Comparison of ENCODE assay signal across 19 cellular contexts in genomic region chr19:9641810-9642209, GRCh38. TPM values are rescaled to one million over a fixed set of nuclear protein-coding genes. Genes with fewer than 3 reads are reported as not detected.
DNase-seq lines count a peak whose midpoint lies in the region; ATAC-seq, FAIRE-seq and TF ChIP-seq lines count a peak whose summit lies in the region.
"Had no signal": no experiment of that assay in that cellular context is flagged by ENCODE, and none has a peak within 500 bp of the region (broad histone marks: within the 10 kb centered on the region; RNA-seq: fewer than 3 reads in every experiment).

No MANE protein-coding gene starts in this region.

- peaks cover 2% of the 10 kb centered on the region for H3K4me1 Mint-ChIP-seq in activated CD8-positive, alpha-beta T cell treated with anti-CD3 and anti-CD28 coated beads for 36 hours (ENCODE audit: low read depth)
- no peaks in the 10 kb centered on the region for H3K4me1 Mint-ChIP-seq in activated CD8-positive, alpha-beta T cell treated with anti-CD3 and anti-CD28 coated beads, Interleukin-2, amount 10 ng/mL, durations not matched to agents 7 days and 5 days (ENCODE audit: low read depth)
- H3K4me1 Mint-ChIP-seq in GM23338, result peaks cover 29% of the 10 kb centered on the region
- H3K4me1 Mint-ChIP-seq: B cell, H9 had no signal

- H3K4me1 ChIP-seq in GM23338 (ENCODE audit: insufficient read depth), result no peaks in the 10 kb centered on the region
- no peaks in the 10 kb centered on the region for H3K4me1 ChIP-seq in HEK293 (ENCODE audit: control insufficient read depth, insufficient read depth, low read length)
- no peaks in the 10 kb centered on the region; a peak in 1 of 5 replicates for H3K4me1 ChIP-seq in K562 (replicated peaks in 1 of 2; ENCODE audit: control insufficient read depth in 2 of 2, insufficient read depth in 2 of 2, low read length in 2 of 2)

- H3K27me3 ChIP-seq in GM23338 (ENCODE audit: insufficient read depth), result no peaks in the 10 kb centered on the region
- H3K27me3 ChIP-seq in K562 (ENCODE audit: control insufficient read depth in 2 of 2, insufficient read depth in 2 of 2, low read length in 2 of 2), result no peaks in the 10 kb centered on the region

- intact Hi-C loops in activated CD8-positive, alpha-beta T cell treated with anti-CD3 and anti-CD28 coated beads for 36 hours (cut with micrococcal nuclease), result no loop called here
- intact Hi-C loops in K562 (cut with micrococcal nuclease), result no loop called here

- TF ChIP-seq EP300 in K562 (IDR thresholded peaks at IDR 0.05; ENCODE audit: low read length), result no peak

- no peak overlapping the region for H3K27ac ChIP-seq in GM23338 (ENCODE audit: low read depth)
- H3K27ac ChIP-seq in HEK293 (ENCODE audit: extremely low read depth, low read depth, low read length), result no peak overlapping the region
- no peak overlapping the region for H3K27ac ChIP-seq in K562 (ENCODE audit: extremely low read depth, low read depth, low read length)

- TF ChIP-seq POLR2A in K562 (conservative IDR thresholded peaks at IDR 0.05), result no peak

- no peaks in the 10 kb centered on the region for H3K9me1 ChIP-seq in K562 (ENCODE audit: control insufficient read depth, insufficient read depth, low read length)

- H3K27me3 Mint-ChIP-seq in activated CD8-positive, alpha-beta T cell treated with anti-CD3 and anti-CD28 coated beads for 36 hours, result no peaks in the 10 kb centered on the region
- H3K27me3 Mint-ChIP-seq in activated CD8-positive, alpha-beta T cell treated with anti-CD3 and anti-CD28 coated beads, Interleukin-2, amount 10 ng/mL, durations not matched to agents 7 days and 5 days (ENCODE audit: low read depth), result no peaks in the 10 kb centered on the region
- H3K27me3 Mint-ChIP-seq in GM23338 (ENCODE audit: insufficient read depth, low read depth, poor library complexity), result peaks cover 6% of the 10 kb centered on the region
- H3K27me3 Mint-ChIP-seq: B cell; CD4-positive, alpha-beta T cell had no signal

- 82% methylated on average over 6 of the region's 6 CpGs for WGBS in K562 (ENCODE audit: insufficient coverage, low coverage, missing lambda C conversion rate)

- peaks cover 17% of the 10 kb centered on the region for H3K9me3 Mint-ChIP-seq in activated CD8-positive, alpha-beta T cell treated with anti-CD3 and anti-CD28 coated beads for 36 hours
- peaks cover 17% of the 10 kb centered on the region for H3K9me3 Mint-ChIP-seq in activated CD8-positive, alpha-beta T cell treated with anti-CD3 and anti-CD28 coated beads, Interleukin-2, amount 10 ng/mL, durations not matched to agents 7 days and 5 days (ENCODE audit: insufficient read depth)
- no peaks in the 10 kb centered on the region for H3K9me3 Mint-ChIP-seq in GM23338

- no TSS peak for BruUV-seq in K562 (replicated peaks; lab: Mats Ljungman, UMichigan)

- no peak for TF ChIP-seq RAD21 in K562 (CRISPR knock-in tag; conservative IDR thresholded peaks at IDR 0.05 in 1 of 2, IDR thresholded peaks at IDR 0.05 in 1 of 2)

- no peak overlapping the region for H3K9ac ChIP-seq in K562 (ENCODE audit: insufficient read depth in 1 of 2, low read depth in 2 of 2, low read length in 2 of 2)

- no peak for ATAC-seq in activated CD8-positive, alpha-beta T cell treated with anti-CD3 and anti-CD28 coated beads for 36 hours
- ATAC-seq in activated CD8-positive, alpha-beta T cell treated with anti-CD3 and anti-CD28 coated beads, Interleukin-2, amount 10 ng/mL, durations not matched to agents 7 days and 5 days, result no peak
- ATAC-seq in GM23338 (no peak), K562 (no peak)

- H4K20me1 ChIP-seq in GM23338 (replicated peaks; ENCODE audit: insufficient read depth), result no peaks in the 10 kb centered on the region
- no peaks in the 10 kb centered on the region for H4K20me1 ChIP-seq in K562 (replicated peaks; ENCODE audit: control insufficient read depth, insufficient read depth, low read length)

- H3K36me3 Mint-ChIP-seq in activated CD8-positive, alpha-beta T cell treated with anti-CD3 and anti-CD28 coated beads for 36 hours (ENCODE audit: low read depth), result peaks cover 29% of the 10 kb centered on the region
- H3K36me3 Mint-ChIP-seq in activated CD8-positive, alpha-beta T cell treated with anti-CD3 and anti-CD28 coated beads, Interleukin-2, amount 10 ng/mL, durations not matched to agents 7 days and 5 days (ENCODE audit: low read depth), result peaks cover 46% of the 10 kb centered on the region
- H3K36me3 Mint-ChIP-seq in GM23338 (ENCODE audit: low read depth), result peaks cover 34% of the 10 kb centered on the region

- no peak overlapping the region for H3K4me3 ChIP-seq in GM23338
- no peak overlapping the region for H3K4me3 ChIP-seq in HEK293 (ENCODE audit: low read depth, low read length)
- H3K4me3 ChIP-seq in K562, result no peak overlapping the region

- H3F3A ChIP-seq in GM23338 (replicated peaks; ENCODE audit: low read depth), result no peaks in the 10 kb centered on the region

- POLR2A ChIA-PET in activated CD8-positive, alpha-beta T cell treated with anti-CD3 and anti-CD28 coated beads for 36 hours (lab: Charles Lee), result no interaction called here
- POLR2A ChIA-PET in activated CD8-positive, alpha-beta T cell treated with anti-CD3 and anti-CD28 coated beads, Interleukin-2, amount 10 ng/mL, durations not matched to agents 7 days and 5 days (lab: Charles Lee), result no interaction called here
- POLR2A ChIA-PET in HEK293 (lab: Yijun Ruan, JAX) (interaction anchor here (0.7 kb wide), 1 partner anchor 8 kb away, joined by 5 read pairs; no protein-coding TSS in a partner anchor), K562 (lab: Yijun Ruan, JAX) (no interaction called here)

- TF ChIP-seq CTCF in activated CD8-positive, alpha-beta T cell treated with anti-CD3 and anti-CD28 coated beads for 36 hours (IDR thresholded peaks at IDR 0.05), result no peak
- TF ChIP-seq CTCF in GM23338 (conservative IDR thresholded peaks at IDR 0.05; ENCODE audit: low read depth in 2 of 2) (no peak), HEK293 (tag by site-specific recombination; IDR thresholded peaks at IDR 0.05) (no peak), K562 (IDR thresholded peaks at IDR 0.05 in 2 of 3, conservative IDR thresholded peaks at IDR 0.05 in 1 of 3; ENCODE audit: insufficient read depth in 2 of 3, low read depth in 1 of 3, low read length in 3 of 3) (no peak), GM13976 (IDR thresholded peaks at IDR 0.05; ENCODE audit: borderline replicate concordance, control extremely low read depth, extremely low read depth, insufficient read depth, missing control alignments) (no peak)

- no peak overlapping the region for H3K4me3 Mint-ChIP-seq in activated CD8-positive, alpha-beta T cell treated with anti-CD3 and anti-CD28 coated beads for 36 hours
- no peak overlapping the region for H3K4me3 Mint-ChIP-seq in activated CD8-positive, alpha-beta T cell treated with anti-CD3 and anti-CD28 coated beads, Interleukin-2, amount 10 ng/mL, durations not matched to agents 7 days and 5 days
- H3K4me3 Mint-ChIP-seq in GM23338, result no peak overlapping the region
- H3K4me3 Mint-ChIP-seq: B cell; CD4-positive, alpha-beta T cell; H9; HFFc6 had no signal

- in situ Hi-C loops in K562 (cut with MboI), result no loop called here
- in situ Hi-C loops in GM13976 (cut with MboI; ENCODE audit: low sequenced_read_pairs, unreplicated experiment), result no loop called here

- peak; percentile 39 for DNase-seq in activated CD8-positive, alpha-beta T cell treated with anti-CD3 and anti-CD28 coated beads for 36 hours
- DNase-seq in activated CD8-positive, alpha-beta T cell treated with anti-CD3 and anti-CD28 coated beads, Interleukin-2, amount 10 ng/mL, durations not matched to agents 7 days and 5 days, result no peak
- peak; percentile 49 for DNase-seq in GM23338 (ENCODE audit: low spot score)
- peak in 1 of 4 experiments; percentile 17 for DNase-seq in K562 (ENCODE audit: extremely low read depth in 1 of 4, low spot score in 3 of 4)
- no peak for DNase-seq in NCI-H524 (lab: John Stamatoyannopoulos, UW)
- DNase-seq in cerebellum (ENCODE audit: low spot score), result no peak
- no peak for DNase-seq in GM13976 (ENCODE audit: low spot score)
- DNase-seq: C1 segment of cervical spinal cord; Calu3; CD4-positive, alpha-beta T cell; DND-41; GDM1; GOT3; H9; HFFc6; KBM-7 had no signal

- H3K4me2 ChIP-seq in GM23338 (no peak overlapping the region), K562 (ENCODE audit: insufficient read depth, low read length) (no peak overlapping the region)

- no peak overlapping the region for H3K27ac Mint-ChIP-seq in activated CD8-positive, alpha-beta T cell treated with anti-CD3 and anti-CD28 coated beads for 36 hours
- H3K27ac Mint-ChIP-seq in activated CD8-positive, alpha-beta T cell treated with anti-CD3 and anti-CD28 coated beads, Interleukin-2, amount 10 ng/mL, durations not matched to agents 7 days and 5 days, result no peak overlapping the region
- no peak overlapping the region; the same call in 1 of the 2 replicates for H3K27ac Mint-ChIP-seq in GM23338
- H3K27ac Mint-ChIP-seq: B cell; CD4-positive, alpha-beta T cell; H9; HFFc6 had no signal

- H2AFZ ChIP-seq in GM23338 (no peak overlapping the region), K562 (ENCODE audit: low read depth, low read length) (no peak overlapping the region)

- H3K36me3 ChIP-seq in GM23338 (ENCODE audit: insufficient read depth) (peaks cover 4% of the 10 kb centered on the region; the same call in 1 of the 2 replicates), HEK293 (ENCODE audit: control insufficient read depth in 2 of 2, insufficient read depth in 1 of 2, low read length in 2 of 2) (peaks cover 3 to 45% of the 10 kb centered on the region in 2 experiments; a peak in 2 of 3 replicates), K562 (ENCODE audit: control insufficient read depth, insufficient read depth, low read length) (peaks cover 3% of the 10 kb centered on the region; the same call in 1 of the 3 replicates)

- CTCF ChIA-PET in activated CD8-positive, alpha-beta T cell treated with anti-CD3 and anti-CD28 coated beads for 36 hours (lab: Charles Lee), result no interaction called here
- CTCF ChIA-PET in activated CD8-positive, alpha-beta T cell treated with anti-CD3 and anti-CD28 coated beads, Interleukin-2, amount 10 ng/mL, durations not matched to agents 7 days and 5 days (lab: Charles Lee), result no interaction called here
- CTCF ChIA-PET in HEK293 (lab: Yijun Ruan, JAX) (interaction anchor here (0.8 kb wide), 1 partner anchor 13 kb away, joined by 3 read pairs; no protein-coding TSS in a partner anchor), K562 (lab: Yijun Ruan, JAX; ENCODE audit: low intra/inter-chr PET ratio) (no interaction called here)

- H3K9me3 ChIP-seq in HEK293 (ENCODE audit: control insufficient read depth, insufficient read depth, low read depth, low read length) (no peaks in the 10 kb centered on the region), K562 (replicated peaks; ENCODE audit: control insufficient read depth, insufficient read depth, low read depth, low read length) (peaks cover 11% of the 10 kb centered on the region)

- H3K9me2 ChIP-seq in GM23338 (ENCODE audit: insufficient read depth), result no peaks in the 10 kb centered on the region; the same call in 1 of the 2 replicates

- no peak for FAIRE-seq in K562 (lab: Jason Lieb, UNC)
- FAIRE-seq: A204.1 had no signal

- H3K79me2 ChIP-seq in GM23338 (replicated peaks; ENCODE audit: insufficient read depth) (peaks cover 8% of the 10 kb centered on the region), K562 (ENCODE audit: control insufficient read depth, insufficient read depth, low read length) (no peaks in the 10 kb centered on the region)

RNA-seq across cellular contexts. Expression of gene ZNF561, which starts 20.8 kb away (rescaled TPM):
- 10 to 100 TPM; 23.1 to 24.2 TPM for total RNA-seq in activated CD8-positive, alpha-beta T cell treated with anti-CD3 and anti-CD28 coated beads for 36 hours
- 10 to 100 TPM; 21.1 to 23.2 TPM for total RNA-seq in activated CD8-positive, alpha-beta T cell treated with anti-CD3 and anti-CD28 coated beads, Interleukin-2, amount 10 ng/mL, durations not matched to agents 7 days and 5 days
- 69.9 and 71.1 TPM in 2 replicates for total RNA-seq in GM23338 (2014; rRNA removed; shearing (Covaris generic))
- polyA plus RNA-seq in GM23338 (2016; fragmentation: Nextera tagmentation; extraction: Ambion mirVana), result 20.5 and 22.7 TPM in 2 replicates
- 119 and 133 TPM in 2 replicates for total RNA-seq in K562 (2011; cell fraction: chromatin; rRNA removed; ENCODE audit: low replicate concordance)
- total RNA-seq in K562 (2011; cell fraction: nucleolus; rRNA removed), result 115 and 120 TPM in 2 replicates
- 91.3 and 101 TPM in 2 replicates for total RNA-seq in K562 (2011; cell fraction: nucleoplasm; rRNA removed)
- total RNA-seq in K562 (2014; rRNA removed), result 12.7 and 16.8 TPM in 2 replicates
- 33.4 and 34.9 TPM in 2 replicates for total RNA-seq in K562 (2014; rRNA removed; fragmentation: Illumina TruSeq; extraction: Trizol)
- total RNA-seq in K562 (2015; rRNA removed; fragmentation: Illumina TruSeq; extraction: Trizol), result 21.2 and 23.6 TPM in 2 replicates
- total RNA-seq in K562 (2021), result 21.8 and 25.9 TPM in 2 replicates
- 31.3 and 32.7 TPM in 2 replicates for polyA plus RNA-seq in K562 (2011; rRNA removed)
- 13.4 and 17.9 TPM in 2 replicates for polyA plus RNA-seq in K562 (2011; cell fraction: cytosol; rRNA removed)
- polyA plus RNA-seq in K562 (2011; cell fraction: nucleus; rRNA removed), result 41.7 and 44.4 TPM in 2 replicates
- polyA plus RNA-seq in K562 (2012), result 15.6 and 22.6 TPM in 2 replicates
- polyA plus RNA-seq in K562 (2014; fragmentation: Illumina TruSeq; extraction: Trizol), result 23.3 and 25.9 TPM in 2 replicates
- polyA plus RNA-seq in K562 (2014; fragmentation: Nextera tagmentation; extraction: Ambion mirVana), result 10 to 100 TPM; 19.2 to 25.6 TPM
- polyA plus RNA-seq in K562 (2014; rRNA removed), result 13.9 and 18.6 TPM in 2 replicates
- 73.9 and 77.3 TPM in 2 replicates for polyA minus RNA-seq in K562 (2011; rRNA and poly(A)+ RNA removed)
- polyA minus RNA-seq in K562 (2011; cell fraction: cytosol; rRNA and poly(A)+ RNA removed), result 14.3 and 22.5 TPM in 2 replicates
- polyA minus RNA-seq in K562 (2011; cell fraction: nucleus; rRNA and poly(A)+ RNA removed), result 42.9 and 71.0 TPM in 2 replicates
- 45.9 TPM for total RNA-seq in cerebellum

RNA-seq across cellular contexts. Expression of gene ZNF562, which starts 33.1 kb away (rescaled TPM):
- 10 to 100 TPM; 34.0 to 38.6 TPM for total RNA-seq in activated CD8-positive, alpha-beta T cell treated with anti-CD3 and anti-CD28 coated beads for 36 hours
- 10 to 100 TPM; 27.2 to 29.2 TPM for total RNA-seq in activated CD8-positive, alpha-beta T cell treated with anti-CD3 and anti-CD28 coated beads, Interleukin-2, amount 10 ng/mL, durations not matched to agents 7 days and 5 days
- total RNA-seq in GM23338 (2014; rRNA removed; shearing (Covaris generic)), result 48.3 and 68.8 TPM in 2 replicates
- 11.2 and 15.6 TPM in 2 replicates for polyA plus RNA-seq in GM23338 (2016; fragmentation: Nextera tagmentation; extraction: Ambion mirVana)
- 55.9 and 96.8 TPM in 2 replicates for total RNA-seq in K562 (2011; cell fraction: chromatin; rRNA removed; ENCODE audit: low replicate concordance)
- 46.9 and 49.9 TPM in 2 replicates for total RNA-seq in K562 (2011; cell fraction: nucleolus; rRNA removed)
- 65.7 and 90.8 TPM in 2 replicates for total RNA-seq in K562 (2011; cell fraction: nucleoplasm; rRNA removed)
- total RNA-seq in K562 (2014; rRNA removed), result 20.8 and 24.0 TPM in 2 replicates
- 46.9 and 51.0 TPM in 2 replicates for total RNA-seq in K562 (2014; rRNA removed; fragmentation: Illumina TruSeq; extraction: Trizol)
- total RNA-seq in K562 (2015; rRNA removed; fragmentation: Illumina TruSeq; extraction: Trizol), result 36.1 and 39.7 TPM in 2 replicates
- total RNA-seq in K562 (2021), result 31.5 and 34.3 TPM in 2 replicates
- polyA plus RNA-seq in K562 (2011; rRNA removed), result 32.8 and 33.9 TPM in 2 replicates
- 8.8 and 16.8 TPM in 2 replicates for polyA plus RNA-seq in K562 (2011; cell fraction: cytosol; rRNA removed)
- 20.2 and 23.6 TPM in 2 replicates for polyA plus RNA-seq in K562 (2011; cell fraction: nucleus; rRNA removed)
- 8.5 and 11.4 TPM in 2 replicates for polyA plus RNA-seq in K562 (2012)
- polyA plus RNA-seq in K562 (2014; fragmentation: Illumina TruSeq; extraction: Trizol), result 17.9 and 18.4 TPM in 2 replicates
- 10 to 100 TPM; 11.8 to 15.1 TPM for polyA plus RNA-seq in K562 (2014; fragmentation: Nextera tagmentation; extraction: Ambion mirVana)
- polyA plus RNA-seq in K562 (2014; rRNA removed), result 13.1 and 17.1 TPM in 2 replicates
- 120 and 125 TPM in 2 replicates for polyA minus RNA-seq in K562 (2011; rRNA and poly(A)+ RNA removed)
- polyA minus RNA-seq in K562 (2011; cell fraction: cytosol; rRNA and poly(A)+ RNA removed), result 30.3 and 53.3 TPM in 2 replicates
- polyA minus RNA-seq in K562 (2011; cell fraction: nucleus; rRNA and poly(A)+ RNA removed), result 36.4 and 38.7 TPM in 2 replicates
- total RNA-seq in cerebellum, result 59.4 TPM

RNA-seq across cellular contexts. Expression of gene ZNF121, which starts 57.5 kb away (rescaled TPM):
- 10 to 100 TPM; 79.9 to 85.5 TPM for total RNA-seq in activated CD8-positive, alpha-beta T cell treated with anti-CD3 and anti-CD28 coated beads for 36 hours
- total RNA-seq in activated CD8-positive, alpha-beta T cell treated with anti-CD3 and anti-CD28 coated beads, Interleukin-2, amount 10 ng/mL, durations not matched to agents 7 days and 5 days, result 10 to 100 TPM; 51.3 to 55.2 TPM
- 252 and 263 TPM in 2 replicates for total RNA-seq in GM23338 (2014; rRNA removed; shearing (Covaris generic))
- polyA plus RNA-seq in GM23338 (2016; fragmentation: Nextera tagmentation; extraction: Ambion mirVana) (42.3 and 50.8 TPM in 2 replicates), K562 (2011; rRNA removed) (33.4 and 42.2 TPM in 2 replicates), K562 (2014; fragmentation: Illumina TruSeq; extraction: Trizol) (26.0 and 29.4 TPM in 2 replicates), K562 (2014; fragmentation: Nextera tagmentation; extraction: Ambion mirVana) (10 to 100 TPM; 14.6 to 26.2 TPM), K562 (2014; rRNA removed) (25.8 and 28.4 TPM in 2 replicates)
- 33.4 and 106 TPM in 2 replicates for total RNA-seq in K562 (2011; cell fraction: chromatin; rRNA removed; ENCODE audit: low replicate concordance)
- 16.2 and 23.4 TPM in 2 replicates for total RNA-seq in K562 (2011; cell fraction: nucleolus; rRNA removed)
- 53.7 and 76.0 TPM in 2 replicates for total RNA-seq in K562 (2011; cell fraction: nucleoplasm; rRNA removed)
- total RNA-seq in K562 (2014; rRNA removed) (46.8 and 55.5 TPM in 2 replicates), K562 (2014; rRNA removed; fragmentation: Illumina TruSeq; extraction: Trizol) (115 and 132 TPM in 2 replicates), K562 (2015; rRNA removed; fragmentation: Illumina TruSeq; extraction: Trizol) (90.1 and 99.2 TPM in 2 replicates), K562 (2021) (66.0 and 70.0 TPM in 2 replicates), cerebellum (76.2 TPM)
- 5.5 and 22.1 TPM in 2 replicates for polyA plus RNA-seq in K562 (2011; cell fraction: cytosol; rRNA removed)
- polyA plus RNA-seq in K562 (2011; cell fraction: nucleus; rRNA removed), result 28.3 and 40.7 TPM in 2 replicates
- polyA plus RNA-seq in K562 (2012), result 10.2 and 12.0 TPM in 2 replicates
- polyA minus RNA-seq in K562 (2011; rRNA and poly(A)+ RNA removed), result 114 and 122 TPM in 2 replicates
- polyA minus RNA-seq in K562 (2011; cell fraction: cytosol; rRNA and poly(A)+ RNA removed), result 48.4 and 51.2 TPM in 2 replicates
- polyA minus RNA-seq in K562 (2011; cell fraction: nucleus; rRNA and poly(A)+ RNA removed), result 15.9 and 32.4 TPM in 2 replicates

Comparison
In these comparisons a context has a peak if more than half of its experiments do, and no peak if none do; other contexts are left out.
1. DNase-seq: peak in activated CD8-positive, alpha-beta T cell treated with anti-CD3 and anti-CD28 coated beads for 36 hours (single experiment) and GM23338 (single experiment); none in activated CD8-positive, alpha-beta T cell treated with anti-CD3 and anti-CD28 coated beads, Interleukin-2, amount 10 ng/mL, durations not matched to agents 7 days and 5 days (single experiment), NCI-H524 (0 of 2), cerebellum (single experiment) and GM13976 (single experiment).